Comparison of ENCODE assay signal across 8 cellular contexts in genomic region chr10:72275351-72276012, GRCh38. TPM values are rescaled to one million over a fixed set of nuclear protein-coding genes. Genes with fewer than 3 reads are reported as not detected.
A peak's percentile ranks its signal among the peaks of the same experiment; 100 is the strongest.
DNase-seq lines count a peak whose midpoint lies in the region; ATAC-seq and TF ChIP-seq lines count a peak whose summit lies in the region.

No MANE protein-coding gene starts in this region.

- peaks cover 46% of the 10 kb centered on the region in 2 donors for H3K4me1 ChIP-seq in duodenal mucosa (ENCODE audit: control insufficient read depth in 1 of 2, insufficient read depth in 2 of 2, low read length in 2 of 2)

- H3K36me3 ChIP-seq in duodenal mucosa (ENCODE audit: control insufficient read depth in 1 of 2, insufficient read depth in 2 of 2, low read length in 2 of 2) = peaks cover 11% of the 10 kb centered on the region in 2 donors

- H3K27ac Mint-ChIP-seq in naive thymus-derived CD8-positive, alpha-beta T cell = peak overlapping the region; percentile 89 to 99 (median 96)

- H3K27me3 Mint-ChIP-seq in naive thymus-derived CD8-positive, alpha-beta T cell = no peaks in the 10 kb centered on the region

- peak overlapping the region; percentile 99 for H3K9ac ChIP-seq in duodenal mucosa (ENCODE audit: low read depth in 1 of 2, low read length in 2 of 2)

- peak overlapping the region; percentile 94 to 100 (median 98) for H3K4me3 Mint-ChIP-seq in naive thymus-derived CD8-positive, alpha-beta T cell

- peak overlapping the region; percentile 96 to 98 for H3K4me3 ChIP-seq in duodenal mucosa (ENCODE audit: low read depth in 1 of 2, low read length in 2 of 2)

- no peaks in the 10 kb centered on the region for H3K9me3 Mint-ChIP-seq in naive thymus-derived CD8-positive, alpha-beta T cell

- POLR2A ChIA-PET in naive thymus-derived CD8-positive, alpha-beta T cell (lab: Charles Lee) = interaction anchor here (0.7 to 8.2 kb wide), 27 partner anchors 8 to 190 kb away, joined by 3 to 162 read pairs (median 9); partner anchors contain the start of genes ANAPC16, ASCC1, DNAJB12 and SPOCK2

- H3K36me3 Mint-ChIP-seq in naive thymus-derived CD8-positive, alpha-beta T cell = peaks cover 16 to 28% (median 21%) of the 10 kb centered on the region in 3 donors

- H3K27ac ChIP-seq in duodenal mucosa (ENCODE audit: low read depth, low read length) = peak overlapping the region; percentile 96

- DNase-seq in NCI-H1417 (lab: John Stamatoyannopoulos, UW) (peak; percentile 31 to 57 (median 44)), NCI-H1417 treated with DMSO at 0.1 percent for 48 hours (lab: John Stamatoyannopoulos, UW) (no peak)
- DNase-seq in naive thymus-derived CD8-positive, alpha-beta T cell = peak in 1 of 10 donors; percentile 24

- no peaks in the 10 kb centered on the region for H3K27me3 ChIP-seq in duodenal mucosa (ENCODE audit: control insufficient read depth in 1 of 2, insufficient read depth in 2 of 2, low read length in 2 of 2)

- ATAC-seq in naive thymus-derived CD8-positive, alpha-beta T cell = no peak
- ATAC-seq in HG03280 (IDR thresholded peaks at IDR 0.05; ENCODE audit: unreplicated experiment) (no peak), GM19452 (IDR thresholded peaks at IDR 0.05; ENCODE audit: unreplicated experiment) (no peak), HG03095 (IDR thresholded peaks at IDR 0.05; ENCODE audit: unreplicated experiment) (no peak)

- no peaks in the 10 kb centered on the region for H3K9me3 ChIP-seq in duodenal mucosa (ENCODE audit: control insufficient read depth in 1 of 2, low read length in 2 of 2)

- peaks cover 30 to 71% (median 61%) of the 10 kb centered on the region in 4 donors for H3K4me1 Mint-ChIP-seq in naive thymus-derived CD8-positive, alpha-beta T cell

TF ChIP-seq in PFSK-1, 5 proteins besides CTCF, POLR2A, EP300 and RAD21:
- no peak; the same call in 1 of the 2 replicates for TF ChIP-seq POLR2AphosphoS5 (IDR thresholded peaks at IDR 0.05; ENCODE audit: low read depth, low read length)
- TF ChIP-seq SIN3A (IDR thresholded peaks at IDR 0.05; ENCODE audit: borderline replicate concordance, insufficient read depth, low read length) = peak; percentile 47; the same call in 1 of the 2 replicates

RNA-seq across cellular contexts. Expression of gene DDIT4, which starts 1.8 kb away (rescaled TPM):
- 670 TPM for polyA plus RNA-seq in PFSK-1 (2012; ENCODE audit: insufficient read length, low read depth)
- total RNA-seq in naive thymus-derived CD8-positive, alpha-beta T cell = 10 to 100 TPM; 23.8 to 29.6 TPM
- 100 to 1,000 TPM in 2 of 3 donors, 10 to 100 TPM in 1; 68.0 to 190 (median 189) TPM for polyA plus RNA-seq in naive thymus-derived CD8-positive, alpha-beta T cell

RNA-seq across cellular contexts. Expression of gene ASCC1, which starts 59.4 kb away (rescaled TPM):
- 17.9 TPM for polyA plus RNA-seq in PFSK-1 (2012; ENCODE audit: insufficient read length, low read depth)
- 10 to 100 TPM; 23.8 to 24.7 TPM for total RNA-seq in naive thymus-derived CD8-positive, alpha-beta T cell
- polyA plus RNA-seq in naive thymus-derived CD8-positive, alpha-beta T cell = 10 to 100 TPM; 21.2 to 44.4 (median 31.4) TPM

RNA-seq across cellular contexts. Expression of gene ANAPC16, which starts 59.7 kb away (rescaled TPM):
- polyA plus RNA-seq in PFSK-1 (2012; ENCODE audit: insufficient read length, low read depth) = 68.3 TPM
- 100 to 1,000 TPM; 121 to 128 TPM for total RNA-seq in naive thymus-derived CD8-positive, alpha-beta T cell
- polyA plus RNA-seq in naive thymus-derived CD8-positive, alpha-beta T cell = 100 to 1,000 TPM; 419 to 453 (median 444) TPM
